In the genomic region with DNA sequence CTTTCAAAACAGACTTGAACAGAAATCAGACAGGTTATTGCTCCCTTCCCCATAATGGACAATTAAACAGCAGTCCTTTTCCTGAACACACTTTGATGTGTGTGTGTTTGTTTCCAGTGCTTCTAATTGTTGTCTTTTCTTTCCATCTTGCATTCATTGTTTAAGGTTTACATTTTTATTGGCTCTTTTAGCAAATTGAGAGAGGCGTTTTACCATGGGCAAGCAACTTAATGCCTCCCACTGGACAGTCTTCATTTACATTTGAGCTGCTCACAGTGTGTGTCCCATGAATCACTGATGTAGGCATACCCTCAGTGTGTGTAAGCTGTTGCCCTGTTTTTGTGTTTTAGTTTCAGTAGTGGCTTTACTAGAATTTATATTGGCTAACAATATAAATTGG, we compare ENCODE assay signal across 25 cellular contexts. TPM values are rescaled to one million over a fixed set of nuclear protein-coding genes. Genes with fewer than 3 reads are reported as not detected.
"Had no signal": no experiment of that assay in that cellular context is flagged by ENCODE, and none has a peak within 500 bp of the region (broad histone marks: within the 10 kb centered on the region; RNA-seq: fewer than 3 reads in every experiment).

No MANE protein-coding gene starts in this region.

- H3K4me1 ChIP-seq: right atrium auricular region, vagina had no signal

- H3K4me3 ChIP-seq: dorsolateral prefrontal cortex, heart left ventricle, left lung, mucosa of descending colon, right atrium auricular region, skin epidermis, transverse colon, vagina had no signal

- H3K27ac Mint-ChIP-seq: activated naive CD4-positive, alpha-beta T cell treated with anti-CD3 and anti-CD28 coated beads, Interleukin-2, amount 50 U/mL, for 24 hours; brain had no signal

- DNase-seq: activated CD4-positive, alpha-beta T cell treated with anti-CD3 and anti-CD28 coated beads, Interleukin-2, amount 50 U/mL, for 48 hours; activated effector memory CD4-positive, alpha-beta T cell treated with anti-CD3 and anti-CD28 coated beads, Interleukin-2, amount 50 U/mL, for 16 hours; activated T-cell treated with anti-CD3 and anti-CD28 coated beads, Interleukin-2, amount 50 U/mL, for 1 hour; dorsolateral prefrontal cortex; endodermal cell; heart left ventricle; kidney; left lung; mammary epithelial cell; naive thymus-derived CD8-positive, alpha-beta T cell; posterior cingulate gyrus; stimulated activated CD4-positive, alpha-beta T cell treated with anti-CD3 and anti-CD28 coated beads, Interleukin-4, amount 100 ng/mL, for 4 hours; stimulated activated CD8-positive, alpha-beta memory T cell treated with anti-CD3 and anti-CD28 coated beads, Interleukin-4, amount 100 ng/mL, for 48 hours; stimulated activated naive CD4-positive, alpha-beta T cell treated with Interleukin-2 at 50 U/mL for 16 hours; substantia nigra; T-helper 1 cell; T1000; transverse colon had no signal

- FAIRE-seq: frontal cortex, kidney had no signal

- H3K4me3 Mint-ChIP-seq: activated naive CD4-positive, alpha-beta T cell treated with anti-CD3 and anti-CD28 coated beads, Interleukin-2, amount 50 U/mL, for 24 hours; brain; endodermal cell; naive thymus-derived CD8-positive, alpha-beta T cell had no signal

- H3K4me1 Mint-ChIP-seq: brain had no signal

- H3K27me3 Mint-ChIP-seq: activated naive CD4-positive, alpha-beta T cell treated with anti-CD3 and anti-CD28 coated beads, Interleukin-2, amount 50 U/mL, for 24 hours; brain; naive thymus-derived CD8-positive, alpha-beta T cell had no signal

- H3K27me3 ChIP-seq: dorsolateral prefrontal cortex, heart left ventricle, left lung, right atrium auricular region, transverse colon, vagina had no signal

- H3K27ac ChIP-seq: dorsolateral prefrontal cortex, heart left ventricle, left lung, right atrium auricular region, skin epidermis, transverse colon, vagina had no signal

- H3K9me3 ChIP-seq: heart left ventricle, left lung, mucosa of descending colon, right atrium auricular region, transverse colon, vagina had no signal

- ATAC-seq: mucosa of descending colon; naive thymus-derived CD8-positive, alpha-beta T cell had no signal

- H3K9me3 Mint-ChIP-seq: activated naive CD4-positive, alpha-beta T cell treated with anti-CD3 and anti-CD28 coated beads, Interleukin-2, amount 50 U/mL, for 24 hours; brain; endodermal cell; naive thymus-derived CD8-positive, alpha-beta T cell had no signal

RNA-seq across cellular contexts. Expression of a gene that starts 45.6 kb away (rescaled TPM):
- total RNA-seq: frontal cortex had no signal
